Comparison of ENCODE assay signal across 9 cellular contexts in the genomic region with DNA sequence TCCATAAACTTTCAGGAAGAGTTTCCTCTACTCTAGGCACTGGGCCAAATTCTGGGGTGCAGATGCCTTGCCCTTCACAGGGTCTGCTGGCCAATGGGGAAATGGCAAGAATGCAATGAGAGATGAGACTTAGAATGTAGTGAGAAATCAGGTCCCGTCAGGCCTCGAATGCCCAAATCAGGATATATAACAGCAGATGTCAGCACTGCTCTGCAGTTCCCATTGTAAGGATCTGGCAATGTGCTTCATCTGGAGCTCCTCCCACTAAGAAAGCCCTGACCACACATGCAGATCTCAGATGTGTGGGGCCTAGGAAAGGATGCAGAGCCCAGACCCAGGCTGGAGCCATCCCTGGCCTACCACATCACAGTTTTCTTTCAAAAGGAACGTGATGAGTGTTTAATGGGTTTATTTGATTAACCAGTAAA. TPM values are rescaled to one million over a fixed set of nuclear protein-coding genes. Genes with fewer than 3 reads are reported as not detected.
DNase-seq lines count a peak whose midpoint lies in the region; ATAC-seq, FAIRE-seq and TF ChIP-seq lines count a peak whose summit lies in the region.
"Had no signal": no experiment of that assay in that cellular context is flagged by ENCODE, and none has a peak within 500 bp of the region (broad histone marks: within the 10 kb centered on the region; RNA-seq: fewer than 3 reads in every experiment).

No MANE protein-coding gene starts in this region.

- H3K4me3 ChIP-seq in LNCaP clone FGC (ENCODE audit: low read depth, low read length), result no peak overlapping the region
- H3K4me3 ChIP-seq: skin epidermis had no signal

- H3K27ac ChIP-seq in caudate nucleus (ENCODE audit: low read depth, low read length), result no peak overlapping the region

- peak; percentile 82 for ATAC-seq in left lobe of liver

- DNase-seq in ACHN (peak; percentile 28), LNCaP clone FGC (ENCODE audit: low read depth) (no peak), caudate nucleus (lab: John Stamatoyannopoulos, UW) (peak in 40 of 61 donors; percentile 13 to 71 (median 42)), left lobe of liver (ENCODE audit: low spot score) (peak; percentile 37), urothelium cell line (ENCODE audit: low spot score) (peak; percentile 34), GM13977 (ENCODE audit: low spot score) (no peak), NCI-H345 treated with DMSO at 0.1 percent for 48 hours (lab: John Stamatoyannopoulos, UW; ENCODE audit: unreplicated experiment) (no peak)
- no peak for DNase-seq in activated CD4-positive, alpha-beta T cell treated with anti-CD3 and anti-CD28 coated beads, Interleukin-2, amount 50 U/mL, for 1 hour

- TF ChIP-seq CTCF in LNCaP clone FGC (IDR thresholded peaks at IDR 0.05; ENCODE audit: control insufficient read depth, extremely low read depth, insufficient read depth) (peak; percentile 28; the same call in 1 of the 2 replicates), GM13977 (IDR thresholded peaks at IDR 0.05; ENCODE audit: extremely low read depth, insufficient read depth, missing control alignments) (no peak)

- in situ Hi-C loops in ACHN (cut with HindIII; ENCODE audit: low pct_ligation_motif_present, low pct_unique_long_range_greater_than_20kb, low sequenced_read_pairs) (no loop called here), GM13977 (cut with MboI; ENCODE audit: low pct_unique_long_range_greater_than_20kb, low sequenced_read_pairs, unreplicated experiment) (no loop called here)

- peak; percentile 46 for FAIRE-seq in urothelium cell line (lab: Jason Lieb, UNC)

RNA-seq across cellular contexts. Expression of gene LPCAT2, which starts 13.9 kb away (rescaled TPM):
- total RNA-seq in left lobe of liver, result 1.6 TPM

RNA-seq across cellular contexts. Expression of gene MMP2, which starts 16.0 kb away (rescaled TPM):
- 5.4 TPM for total RNA-seq in left lobe of liver

Comparison
In these comparisons a context has a peak if more than half of its experiments do, and no peak if none do; other contexts are left out.
1. DNase-seq: peak in ACHN (single experiment), caudate nucleus (40 of 61), left lobe of liver (single experiment) and urothelium cell line (single experiment); none in LNCaP clone FGC (single experiment), GM13977 (single experiment), NCI-H345 treated with DMSO at 0.1 percent for 48 hours (single experiment) and activated CD4-positive, alpha-beta T cell treated with anti-CD3 and anti-CD28 coated beads, Interleukin-2, amount 50 U/mL, for 1 hour (single experiment).